24 cellular contexts compared by ENCODE assay signal in genomic region chr6:158756977-158757752, GRCh38.
A peak's percentile ranks its signal among the peaks of the same experiment; 100 is the strongest.
DNase-seq lines count a peak whose midpoint lies in the region; ATAC-seq and TF ChIP-seq lines count a peak whose summit lies in the region.
"Had no signal": no experiment of that assay in that cellular context is flagged by ENCODE, and none has a peak within 500 bp of the region (broad histone marks: within the 10 kb centered on the region; RNA-seq: fewer than 3 reads in every experiment).

No MANE protein-coding gene starts in this region.

- H3K4me3 Mint-ChIP-seq in activated naive CD8-positive, alpha-beta T cell, result no peak overlapping the region
- H3K4me3 Mint-ChIP-seq in activated naive CD8-positive, alpha-beta T cell treated with anti-CD3 and anti-CD28 coated beads, Interleukin-2, amount 50 U/mL, for 24 hours, result no peak overlapping the region
- peak overlapping the region; percentile 75 for H3K4me3 Mint-ChIP-seq in glutamatergic neuron (ENCODE audit: unreplicated experiment)
- H3K4me3 Mint-ChIP-seq in stimulated activated effector memory CD8-positive, alpha-beta T cell treated with anti-CD3 and anti-CD28 coated beads, Interleukin-12 subunit alpha, Interleukin-12 subunit beta, amount 100 ng/mL, for 72 hours, result no peak overlapping the region
- H3K4me3 Mint-ChIP-seq: activated CD8-positive, alpha-beta memory T cell treated with anti-CD3 and anti-CD28 coated beads, Interleukin-2, amount 10 ng/mL, durations not matched to agents 7 days and 5 days; T-helper 17 cell had no signal

- H3K27me3 Mint-ChIP-seq in activated naive CD8-positive, alpha-beta T cell, result no peaks in the 10 kb centered on the region
- H3K27me3 Mint-ChIP-seq in activated naive CD8-positive, alpha-beta T cell treated with anti-CD3 and anti-CD28 coated beads, Interleukin-2, amount 50 U/mL, for 24 hours, result no peaks in the 10 kb centered on the region
- peaks cover 22% of the 10 kb centered on the region for H3K27me3 Mint-ChIP-seq in glutamatergic neuron (ENCODE audit: unreplicated experiment)
- H3K27me3 Mint-ChIP-seq: activated CD8-positive, alpha-beta memory T cell treated with anti-CD3 and anti-CD28 coated beads, Interleukin-2, amount 10 ng/mL, durations not matched to agents 7 days and 5 days; T-helper 17 cell had no signal

- H3K4me1 Mint-ChIP-seq in activated naive CD8-positive, alpha-beta T cell (ENCODE audit: low read depth), result no peaks in the 10 kb centered on the region
- H3K4me1 Mint-ChIP-seq in activated naive CD8-positive, alpha-beta T cell treated with anti-CD3 and anti-CD28 coated beads, Interleukin-2, amount 50 U/mL, for 24 hours, result no peaks in the 10 kb centered on the region
- H3K4me1 Mint-ChIP-seq in glutamatergic neuron (ENCODE audit: low read depth, unreplicated experiment), result peaks cover 47% of the 10 kb centered on the region
- H3K4me1 Mint-ChIP-seq in stimulated activated effector memory CD8-positive, alpha-beta T cell treated with anti-CD3 and anti-CD28 coated beads, Interleukin-12 subunit alpha, Interleukin-12 subunit beta, amount 100 ng/mL, for 72 hours, result peaks cover 6% of the 10 kb centered on the region
- H3K4me1 Mint-ChIP-seq: activated CD8-positive, alpha-beta memory T cell treated with anti-CD3 and anti-CD28 coated beads, Interleukin-2, amount 10 ng/mL, durations not matched to agents 7 days and 5 days had no signal

- H3K27me3 ChIP-seq in WERI-Rb-1 (ENCODE audit: insufficient read depth, low read depth, severe bottlenecking), result no peaks in the 10 kb centered on the region
- H3K27me3 ChIP-seq: breast epithelium, esophagus squamous epithelium, gastrocnemius medialis had no signal

- H3K36me3 Mint-ChIP-seq in activated naive CD8-positive, alpha-beta T cell, result no peaks in the 10 kb centered on the region
- peaks cover 54% of the 10 kb centered on the region for H3K36me3 Mint-ChIP-seq in activated naive CD8-positive, alpha-beta T cell treated with anti-CD3 and anti-CD28 coated beads, Interleukin-2, amount 50 U/mL, for 24 hours (ENCODE audit: low read depth)
- H3K36me3 Mint-ChIP-seq in glutamatergic neuron (ENCODE audit: unreplicated experiment), result no peaks in the 10 kb centered on the region
- H3K36me3 Mint-ChIP-seq in stimulated activated effector memory CD8-positive, alpha-beta T cell treated with anti-CD3 and anti-CD28 coated beads, Interleukin-12 subunit alpha, Interleukin-12 subunit beta, amount 100 ng/mL, for 72 hours, result peaks cover 100% of the 10 kb centered on the region

- no peaks in the 10 kb centered on the region for H3K9me3 ChIP-seq in WERI-Rb-1 (ENCODE audit: severe bottlenecking)
- H3K9me3 ChIP-seq: breast epithelium, esophagus squamous epithelium, gastrocnemius medialis had no signal

- no peak overlapping the region for H3K4me3 ChIP-seq in WERI-Rb-1 (ENCODE audit: low read depth, low read length)
- H3K4me3 ChIP-seq: breast epithelium, esophagus squamous epithelium, gastrocnemius medialis, SK-N-MC, skin epidermis had no signal

- ATAC-seq in activated naive CD8-positive, alpha-beta T cell treated with anti-CD3 and anti-CD28 coated beads, Interleukin-2, amount 50 U/mL, for 24 hours, result no peak
- ATAC-seq in stimulated activated effector memory CD8-positive, alpha-beta T cell treated with anti-CD3 and anti-CD28 coated beads, Interleukin-12 subunit alpha, Interleukin-12 subunit beta, amount 100 ng/mL, for 72 hours, result no peak
- no peak for ATAC-seq in GM18909 (IDR thresholded peaks at IDR 0.05; ENCODE audit: poor library complexity, unreplicated experiment)
- ATAC-seq: activated CD8-positive, alpha-beta memory T cell treated with anti-CD3 and anti-CD28 coated beads, Interleukin-2, amount 10 ng/mL, durations not matched to agents 7 days and 5 days; gastrocnemius medialis; T-helper 17 cell had no signal

- H3K27ac Mint-ChIP-seq in activated naive CD8-positive, alpha-beta T cell, result peak overlapping the region; percentile 78
- H3K27ac Mint-ChIP-seq in activated naive CD8-positive, alpha-beta T cell treated with anti-CD3 and anti-CD28 coated beads, Interleukin-2, amount 50 U/mL, for 24 hours, result no peak overlapping the region
- peak overlapping the region; percentile 99 for H3K27ac Mint-ChIP-seq in glutamatergic neuron (ENCODE audit: unreplicated experiment)
- peak overlapping the region; percentile 83 for H3K27ac Mint-ChIP-seq in stimulated activated effector memory CD8-positive, alpha-beta T cell treated with anti-CD3 and anti-CD28 coated beads, Interleukin-12 subunit alpha, Interleukin-12 subunit beta, amount 100 ng/mL, for 72 hours
- H3K27ac Mint-ChIP-seq: activated CD8-positive, alpha-beta memory T cell treated with anti-CD3 and anti-CD28 coated beads, Interleukin-2, amount 10 ng/mL, durations not matched to agents 7 days and 5 days; T-helper 17 cell had no signal

- H3K27ac ChIP-seq in WERI-Rb-1, result peak overlapping the region; percentile 95
- H3K27ac ChIP-seq: breast epithelium, C4-2B, esophagus squamous epithelium, gastrocnemius medialis, RWPE1, SK-N-MC, skin epidermis had no signal

- no peak for DNase-seq in activated naive CD8-positive, alpha-beta T cell treated with anti-CD3 and anti-CD28 coated beads, Interleukin-2, amount 50 U/mL, for 24 hours
- DNase-seq in WERI-Rb-1 (no peak), glutamatergic neuron (no peak), COLO829 (ENCODE audit: low spot score) (no peak), GM03348 (ENCODE audit: low spot score) (no peak)
- no peak for DNase-seq in stimulated activated effector memory CD8-positive, alpha-beta T cell treated with anti-CD3 and anti-CD28 coated beads, Interleukin-12 subunit alpha, Interleukin-12 subunit beta, amount 100 ng/mL, for 72 hours (ENCODE audit: low spot score in 2 of 2)
- DNase-seq: activated CD4-positive, alpha-beta T cell treated with anti-CD3 and anti-CD28 coated beads for 48 hours; activated CD8-positive, alpha-beta memory T cell treated with anti-CD3 and anti-CD28 coated beads, Interleukin-2, amount 10 ng/mL, durations not matched to agents 7 days and 5 days; activated effector memory CD4-positive, alpha-beta T cell treated with Interleukin-2 at 50 U/mL for 16 hours; cortex of kidney; esophagus squamous epithelium; gastrocnemius medialis; IMR-90; NCI-H1105; NCI-H2029; nucleus accumbens; T-helper 17 cell had no signal

- peaks cover 4% of the 10 kb centered on the region; the same call in 1 of the 2 replicates for H3K36me3 ChIP-seq in WERI-Rb-1
- H3K36me3 ChIP-seq: breast epithelium had no signal

- no peaks in the 10 kb centered on the region for H3K9me3 Mint-ChIP-seq in activated naive CD8-positive, alpha-beta T cell (ENCODE audit: low read depth)
- H3K9me3 Mint-ChIP-seq in activated naive CD8-positive, alpha-beta T cell treated with anti-CD3 and anti-CD28 coated beads, Interleukin-2, amount 50 U/mL, for 24 hours, result no peaks in the 10 kb centered on the region
- peaks cover 34% of the 10 kb centered on the region for H3K9me3 Mint-ChIP-seq in glutamatergic neuron (ENCODE audit: unreplicated experiment)
- no peaks in the 10 kb centered on the region for H3K9me3 Mint-ChIP-seq in stimulated activated effector memory CD8-positive, alpha-beta T cell treated with anti-CD3 and anti-CD28 coated beads, Interleukin-12 subunit alpha, Interleukin-12 subunit beta, amount 100 ng/mL, for 72 hours

- TF ChIP-seq CTCF in WERI-Rb-1 (IDR thresholded peaks at IDR 0.05; ENCODE audit: low read depth, low read length), result no peak
- TF ChIP-seq CTCF in glutamatergic neuron (IDR thresholded peaks at IDR 0.05; ENCODE audit: partially characterized antibody, unreplicated experiment), result no peak
